8 cellular contexts compared by ENCODE assay signal in genomic region chr22:31646186-31647019, GRCh38. TPM values are rescaled to one million over a fixed set of nuclear protein-coding genes. Genes with fewer than 3 reads are reported as not detected.
DNase-seq lines count a peak whose midpoint lies in the region; ATAC-seq, FAIRE-seq and TF ChIP-seq lines count a peak whose summit lies in the region.

No MANE protein-coding gene starts in this region.

- POLR2A ChIA-PET in A673 (lab: Charles Lee; ENCODE audit: low non-redundant PET), result no interaction called here

- peak overlapping the region; percentile 81 for H3K9ac ChIP-seq in astrocyte (ENCODE audit: low read length)

- H3K4me3 Mint-ChIP-seq in astrocyte (ENCODE audit: unreplicated experiment) (no peak overlapping the region), neural crest cell (no peak overlapping the region)

- no peak overlapping the region for H2AFZ ChIP-seq in astrocyte (ENCODE audit: low read depth, low read length)

- peak; percentile 39 for FAIRE-seq in astrocyte (lab: Jason Lieb, UNC)

- H3K79me2 ChIP-seq in astrocyte (ENCODE audit: insufficient read depth, low read length), result peaks cover 34% of the 10 kb centered on the region

- no peak for TF ChIP-seq CTCF in GM10266 (IDR thresholded peaks at IDR 0.05; ENCODE audit: control insufficient read depth, insufficient read depth, low read depth, missing control alignments)
- no peak for TF ChIP-seq CTCF in astrocyte (IDR thresholded peaks at IDR 0.05; ENCODE audit: insufficient read depth, low read depth, low read length)
- TF ChIP-seq CTCF in neural crest cell (conservative IDR thresholded peaks at IDR 0.05), result no peak
- TF ChIP-seq CTCF in A673 (conservative IDR thresholded peaks at IDR 0.05; ENCODE audit: low read depth, low read length), result no peak

- intact Hi-C loops in A673 (cut with micrococcal nuclease; ENCODE audit: unreplicated experiment), result no loop called here

- H3K27ac Mint-ChIP-seq in astrocyte (ENCODE audit: unreplicated experiment) (peak overlapping the region; percentile 97), neural crest cell (ENCODE audit: unreplicated experiment) (peak overlapping the region; percentile 27)

- H3K4me1 ChIP-seq in astrocyte (ENCODE audit: insufficient read depth, low read length) (peaks cover 36% of the 10 kb centered on the region), A673 (ENCODE audit: insufficient read depth, low read length, poor library complexity, severe bottlenecking) (no peaks in the 10 kb centered on the region)

- peaks cover 9% of the 10 kb centered on the region for H3K36me3 Mint-ChIP-seq in astrocyte (ENCODE audit: low read depth, unreplicated experiment)
- peaks cover 2% of the 10 kb centered on the region for H3K36me3 Mint-ChIP-seq in neural crest cell (ENCODE audit: low read depth)

- DNase-seq in GM10266 (ENCODE audit: extremely low spot score) (peak; percentile 36), astrocyte (ENCODE audit: low read depth) (peak; percentile 99), neural crest cell (ENCODE audit: low read depth, low spot score) (no peak), retina (no peak), A673 (ENCODE audit: low spot score) (no peak), cerebellum (ENCODE audit: low spot score) (no peak)

- ATAC-seq in HG03442 (IDR thresholded peaks at IDR 0.05; ENCODE audit: unreplicated experiment) (peak; percentile 37), GM18873 (IDR thresholded peaks at IDR 0.05; ENCODE audit: low FRiP score, unreplicated experiment) (no peak)

- BruUV-seq in A673 (replicated peaks; lab: Mats Ljungman, UMichigan), result no TSS peak

- H4K20me1 ChIP-seq in astrocyte (ENCODE audit: insufficient read depth, low read length), result peaks cover 10% of the 10 kb centered on the region

- H3K9me3 ChIP-seq in astrocyte (ENCODE audit: insufficient read depth, low read depth, low read length), result no peaks in the 10 kb centered on the region
- no peaks in the 10 kb centered on the region for H3K9me3 ChIP-seq in A673 (ENCODE audit: low read depth, low read length, poor library complexity, severe bottlenecking)

- peaks cover 36% of the 10 kb centered on the region for H3K4me1 Mint-ChIP-seq in astrocyte (ENCODE audit: low read depth, unreplicated experiment)
- no peaks in the 10 kb centered on the region for H3K4me1 Mint-ChIP-seq in neural crest cell

- H3K4me3 ChIP-seq in astrocyte (ENCODE audit: insufficient read depth, low read depth, low read length) (no peak overlapping the region), A673 (ENCODE audit: low read depth, low read length, poor library complexity, severe bottlenecking) (no peak overlapping the region)

- H3K27ac ChIP-seq in astrocyte (ENCODE audit: low read depth, low read length) (peak overlapping the region; percentile 97), A673 (ENCODE audit: low read depth, low read length, poor library complexity, severe bottlenecking) (no peak overlapping the region)

- H3K36me3 ChIP-seq in astrocyte (ENCODE audit: insufficient read depth, low read length) (no peaks in the 10 kb centered on the region), A673 (ENCODE audit: insufficient read depth, low read length, poor library complexity, severe bottlenecking) (peaks cover 6% of the 10 kb centered on the region)

- H3K9me3 Mint-ChIP-seq in astrocyte (ENCODE audit: unreplicated experiment) (no peaks in the 10 kb centered on the region), neural crest cell (no peaks in the 10 kb centered on the region)

- H3K27me3 Mint-ChIP-seq in astrocyte (ENCODE audit: low read depth, unreplicated experiment) (no peaks in the 10 kb centered on the region), neural crest cell (ENCODE audit: low read depth) (no peaks in the 10 kb centered on the region)

- H3K4me2 ChIP-seq in astrocyte (ENCODE audit: low read length), result peak overlapping the region; percentile 50

- CTCF ChIA-PET in A673 (lab: Charles Lee), result no interaction called here

- H3K27me3 ChIP-seq in astrocyte (ENCODE audit: insufficient read depth, low read length), result no peaks in the 10 kb centered on the region
- H3K27me3 ChIP-seq in A673 (replicated peaks; ENCODE audit: insufficient read depth, low read depth, low read length, poor library complexity), result no peaks in the 10 kb centered on the region

RNA-seq across cellular contexts. Expression of gene PISD, which starts 15.6 kb away (rescaled TPM):
- total RNA-seq in astrocyte, result 31.8 and 43.2 TPM in 2 replicates
- 29.0 and 29.2 TPM in 2 replicates for total RNA-seq in neural crest cell
- total RNA-seq in A673 (2021), result 39.0 and 40.8 TPM in 2 replicates
- total RNA-seq in cerebellum, result 31.0 TPM

Comparison
In these comparisons a context has a peak if more than half of its experiments do, and no peak if none do; other contexts are left out.
1. DNase-seq: peak in GM10266 (single experiment) and astrocyte (single experiment); none in neural crest cell (single experiment), retina (single experiment), A673 (single experiment) and cerebellum (single experiment).